Comparison of ENCODE assay signal across 1 cellular context in the genomic region with DNA sequence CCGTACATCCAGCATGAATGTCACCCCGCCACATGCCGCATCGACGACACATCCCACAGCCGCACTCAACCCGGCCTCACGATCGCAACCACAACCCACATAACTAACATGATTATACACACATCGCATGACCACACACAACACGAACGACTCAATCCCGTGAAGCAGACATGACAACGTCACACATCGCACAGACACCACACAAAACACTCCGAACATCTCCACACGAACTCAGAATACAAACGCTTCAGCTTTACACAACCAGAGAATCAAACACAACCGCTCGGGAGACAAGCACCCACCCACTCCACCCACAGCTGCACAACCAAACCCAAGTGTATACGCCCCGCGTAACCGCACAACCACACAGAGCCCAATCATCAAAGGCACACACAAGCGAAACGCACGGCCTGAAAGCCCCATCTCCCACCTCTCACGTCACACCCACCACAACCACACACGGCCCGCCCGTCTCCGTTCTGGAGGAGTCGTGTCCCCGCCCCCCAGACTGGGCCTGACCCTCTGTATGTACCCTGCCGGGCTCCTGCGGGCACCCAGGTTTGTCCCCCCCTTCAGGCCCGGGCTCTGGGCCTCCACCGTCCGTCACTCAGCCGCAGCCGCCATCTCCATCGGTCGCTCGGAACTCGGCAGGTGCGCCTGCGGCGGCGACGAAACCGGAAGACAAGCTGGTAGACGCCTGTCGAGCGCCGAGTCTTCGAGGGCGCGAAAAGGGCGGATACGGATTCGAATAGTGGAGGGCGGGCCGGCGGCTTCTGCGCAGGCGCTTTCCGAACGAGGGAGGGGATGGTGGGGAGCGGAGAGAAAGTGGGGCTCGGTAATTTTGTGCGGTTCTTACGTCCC.
TF ChIP-seq lines count a peak whose summit lies in the region.

A gene (minus strand): TSS at position 646 of the 861 bp plus-strand sequence. CDS start 3,028 bp downstream, outside the sequence.

TF ChIP-seq in HepG2, 621 proteins besides CTCF, POLR2A, EP300 and RAD21 (continued from another document and continues in another):
- TF ChIP-seq, protein P1, sequence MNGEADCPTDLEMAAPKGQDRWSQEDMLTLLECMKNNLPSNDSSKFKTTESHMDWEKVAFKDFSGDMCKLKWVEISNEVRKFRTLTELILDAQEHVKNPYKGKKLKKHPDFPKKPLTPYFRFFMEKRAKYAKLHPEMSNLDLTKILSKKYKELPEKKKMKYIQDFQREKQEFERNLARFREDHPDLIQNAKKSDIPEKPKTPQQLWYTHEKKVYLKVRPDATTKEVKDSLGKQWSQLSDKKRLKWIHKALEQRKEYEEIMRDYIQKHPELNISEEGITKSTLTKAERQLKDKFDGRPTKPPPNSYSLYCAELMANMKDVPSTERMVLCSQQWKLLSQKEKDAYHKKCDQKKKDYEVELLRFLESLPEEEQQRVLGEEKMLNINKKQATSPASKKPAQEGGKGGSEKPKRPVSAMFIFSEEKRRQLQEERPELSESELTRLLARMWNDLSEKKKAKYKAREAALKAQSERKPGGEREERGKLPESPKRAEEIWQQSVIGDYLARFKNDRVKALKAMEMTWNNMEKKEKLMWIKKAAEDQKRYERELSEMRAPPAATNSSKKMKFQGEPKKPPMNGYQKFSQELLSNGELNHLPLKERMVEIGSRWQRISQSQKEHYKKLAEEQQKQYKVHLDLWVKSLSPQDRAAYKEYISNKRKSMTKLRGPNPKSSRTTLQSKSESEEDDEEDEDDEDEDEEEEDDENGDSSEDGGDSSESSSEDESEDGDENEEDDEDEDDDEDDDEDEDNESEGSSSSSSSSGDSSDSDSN (CRISPR knock-in tag; IDR thresholded peaks at IDR 0.05) = peak; percentile 65; the same call in 1 of the 2 replicates
- TF ChIP-seq NR3C1 (CRISPR knock-in tag; IDR thresholded peaks at IDR 0.05) = no peak
- TF ChIP-seq, protein P2, sequence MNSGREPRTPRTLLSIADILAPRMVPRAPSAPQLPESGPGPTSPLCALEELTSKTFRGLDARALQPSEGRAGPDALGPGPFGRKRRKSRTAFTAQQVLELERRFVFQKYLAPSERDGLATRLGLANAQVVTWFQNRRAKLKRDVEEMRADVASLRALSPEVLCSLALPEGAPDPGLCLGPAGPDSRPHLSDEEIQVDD (CRISPR knock-in tag; IDR thresholded peaks at IDR 0.05; ENCODE audit: borderline replicate concordance) = no peak
- no peak for TF ChIP-seq SUZ12 (IDR thresholded peaks at IDR 0.05; ENCODE audit: low read depth, low read length)
- peak; percentile 94 for TF ChIP-seq ZNF224 (CRISPR knock-in tag; IDR thresholded peaks at IDR 0.05)
- TF ChIP-seq SSRP1 (CRISPR knock-in tag; IDR thresholded peaks at IDR 0.05) = no peak
- TF ChIP-seq ZNF17 (CRISPR knock-in tag; IDR thresholded peaks at IDR 0.05) = no peak; the same call in 1 of the 2 replicates
- TF ChIP-seq ZNF20 (CRISPR knock-in tag; IDR thresholded peaks at IDR 0.05) = no peak
- TF ChIP-seq, protein P3, sequence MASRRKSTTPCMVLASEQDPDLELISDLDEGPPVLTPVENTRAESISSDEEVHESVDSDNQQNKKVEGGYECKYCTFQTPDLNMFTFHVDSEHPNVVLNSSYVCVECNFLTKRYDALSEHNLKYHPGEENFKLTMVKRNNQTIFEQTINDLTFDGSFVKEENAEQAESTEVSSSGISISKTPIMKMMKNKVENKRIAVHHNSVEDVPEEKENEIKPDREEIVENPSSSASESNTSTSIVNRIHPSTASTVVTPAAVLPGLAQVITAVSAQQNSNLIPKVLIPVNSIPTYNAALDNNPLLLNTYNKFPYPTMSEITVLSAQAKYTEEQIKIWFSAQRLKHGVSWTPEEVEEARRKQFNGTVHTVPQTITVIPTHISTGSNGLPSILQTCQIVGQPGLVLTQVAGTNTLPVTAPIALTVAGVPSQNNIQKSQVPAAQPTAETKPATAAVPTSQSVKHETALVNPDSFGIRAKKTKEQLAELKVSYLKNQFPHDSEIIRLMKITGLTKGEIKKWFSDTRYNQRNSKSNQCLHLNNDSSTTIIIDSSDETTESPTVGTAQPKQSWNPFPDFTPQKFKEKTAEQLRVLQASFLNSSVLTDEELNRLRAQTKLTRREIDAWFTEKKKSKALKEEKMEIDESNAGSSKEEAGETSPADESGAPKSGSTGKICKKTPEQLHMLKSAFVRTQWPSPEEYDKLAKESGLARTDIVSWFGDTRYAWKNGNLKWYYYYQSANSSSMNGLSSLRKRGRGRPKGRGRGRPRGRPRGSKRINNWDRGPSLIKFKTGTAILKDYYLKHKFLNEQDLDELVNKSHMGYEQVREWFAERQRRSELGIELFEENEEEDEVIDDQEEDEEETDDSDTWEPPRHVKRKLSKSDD (CRISPR knock-in tag; IDR thresholded peaks at IDR 0.05; ENCODE audit: low read depth) = peak; percentile 95
- TF ChIP-seq, protein P4, sequence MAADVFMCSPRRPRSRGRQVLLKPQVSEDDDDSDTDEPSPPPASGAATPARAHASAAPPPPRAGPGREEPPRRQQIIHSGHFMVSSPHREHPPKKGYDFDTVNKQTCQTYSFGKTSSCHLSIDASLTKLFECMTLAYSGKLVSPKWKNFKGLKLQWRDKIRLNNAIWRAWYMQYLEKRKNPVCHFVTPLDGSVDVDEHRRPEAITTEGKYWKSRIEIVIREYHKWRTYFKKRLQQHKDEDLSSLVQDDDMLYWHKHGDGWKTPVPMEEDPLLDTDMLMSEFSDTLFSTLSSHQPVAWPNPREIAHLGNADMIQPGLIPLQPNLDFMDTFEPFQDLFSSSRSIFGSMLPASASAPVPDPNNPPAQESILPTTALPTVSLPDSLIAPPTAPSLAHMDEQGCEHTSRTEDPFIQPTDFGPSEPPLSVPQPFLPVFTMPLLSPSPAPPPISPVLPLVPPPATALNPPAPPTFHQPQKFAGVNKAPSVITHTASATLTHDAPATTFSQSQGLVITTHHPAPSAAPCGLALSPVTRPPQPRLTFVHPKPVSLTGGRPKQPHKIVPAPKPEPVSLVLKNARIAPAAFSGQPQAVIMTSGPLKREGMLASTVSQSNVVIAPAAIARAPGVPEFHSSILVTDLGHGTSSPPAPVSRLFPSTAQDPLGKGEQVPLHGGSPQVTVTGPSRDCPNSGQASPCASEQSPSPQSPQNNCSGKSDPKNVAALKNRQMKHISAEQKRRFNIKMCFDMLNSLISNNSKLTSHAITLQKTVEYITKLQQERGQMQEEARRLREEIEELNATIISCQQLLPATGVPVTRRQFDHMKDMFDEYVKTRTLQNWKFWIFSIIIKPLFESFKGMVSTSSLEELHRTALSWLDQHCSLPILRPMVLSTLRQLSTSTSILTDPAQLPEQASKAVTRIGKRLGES (CRISPR knock-in tag; IDR thresholded peaks at IDR 0.05; ENCODE audit: borderline replicate concordance) = no peak
- TF ChIP-seq, protein P5, sequence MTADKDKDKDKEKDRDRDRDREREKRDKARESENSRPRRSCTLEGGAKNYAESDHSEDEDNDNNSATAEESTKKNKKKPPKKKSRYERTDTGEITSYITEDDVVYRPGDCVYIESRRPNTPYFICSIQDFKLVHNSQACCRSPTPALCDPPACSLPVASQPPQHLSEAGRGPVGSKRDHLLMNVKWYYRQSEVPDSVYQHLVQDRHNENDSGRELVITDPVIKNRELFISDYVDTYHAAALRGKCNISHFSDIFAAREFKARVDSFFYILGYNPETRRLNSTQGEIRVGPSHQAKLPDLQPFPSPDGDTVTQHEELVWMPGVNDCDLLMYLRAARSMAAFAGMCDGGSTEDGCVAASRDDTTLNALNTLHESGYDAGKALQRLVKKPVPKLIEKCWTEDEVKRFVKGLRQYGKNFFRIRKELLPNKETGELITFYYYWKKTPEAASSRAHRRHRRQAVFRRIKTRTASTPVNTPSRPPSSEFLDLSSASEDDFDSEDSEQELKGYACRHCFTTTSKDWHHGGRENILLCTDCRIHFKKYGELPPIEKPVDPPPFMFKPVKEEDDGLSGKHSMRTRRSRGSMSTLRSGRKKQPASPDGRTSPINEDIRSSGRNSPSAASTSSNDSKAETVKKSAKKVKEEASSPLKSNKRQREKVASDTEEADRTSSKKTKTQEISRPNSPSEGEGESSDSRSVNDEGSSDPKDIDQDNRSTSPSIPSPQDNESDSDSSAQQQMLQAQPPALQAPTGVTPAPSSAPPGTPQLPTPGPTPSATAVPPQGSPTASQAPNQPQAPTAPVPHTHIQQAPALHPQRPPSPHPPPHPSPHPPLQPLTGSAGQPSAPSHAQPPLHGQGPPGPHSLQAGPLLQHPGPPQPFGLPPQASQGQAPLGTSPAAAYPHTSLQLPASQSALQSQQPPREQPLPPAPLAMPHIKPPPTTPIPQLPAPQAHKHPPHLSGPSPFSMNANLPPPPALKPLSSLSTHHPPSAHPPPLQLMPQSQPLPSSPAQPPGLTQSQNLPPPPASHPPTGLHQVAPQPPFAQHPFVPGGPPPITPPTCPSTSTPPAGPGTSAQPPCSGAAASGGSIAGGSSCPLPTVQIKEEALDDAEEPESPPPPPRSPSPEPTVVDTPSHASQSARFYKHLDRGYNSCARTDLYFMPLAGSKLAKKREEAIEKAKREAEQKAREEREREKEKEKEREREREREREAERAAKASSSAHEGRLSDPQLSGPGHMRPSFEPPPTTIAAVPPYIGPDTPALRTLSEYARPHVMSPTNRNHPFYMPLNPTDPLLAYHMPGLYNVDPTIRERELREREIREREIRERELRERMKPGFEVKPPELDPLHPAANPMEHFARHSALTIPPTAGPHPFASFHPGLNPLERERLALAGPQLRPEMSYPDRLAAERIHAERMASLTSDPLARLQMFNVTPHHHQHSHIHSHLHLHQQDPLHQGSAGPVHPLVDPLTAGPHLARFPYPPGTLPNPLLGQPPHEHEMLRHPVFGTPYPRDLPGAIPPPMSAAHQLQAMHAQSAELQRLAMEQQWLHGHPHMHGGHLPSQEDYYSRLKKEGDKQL (CRISPR knock-in tag; IDR thresholded peaks at IDR 0.05; ENCODE audit: low read depth) = no peak
- TF ChIP-seq ZNF382 (CRISPR knock-in tag; IDR thresholded peaks at IDR 0.05; ENCODE audit: borderline replicate concordance) = no peak
- peak; percentile 97 for TF ChIP-seq TMF1 (CRISPR knock-in tag; IDR thresholded peaks at IDR 0.05; ENCODE audit: low read depth)
- no peak for TF ChIP-seq ZNF850 (CRISPR knock-in tag; conservative IDR thresholded peaks at IDR 0.05)
- TF ChIP-seq NFYB (CRISPR knock-in tag; IDR thresholded peaks at IDR 0.05) = no peak; the same call in 1 of the 2 replicates
- TF ChIP-seq ADNP (CRISPR knock-in tag; IDR thresholded peaks at IDR 0.05) = no peak
- peak; percentile 92; the same call in 1 of the 2 replicates for TF ChIP-seq MIER3 (CRISPR knock-in tag; IDR thresholded peaks at IDR 0.05; ENCODE audit: borderline replicate concordance)
- TF ChIP-seq, protein P6, sequence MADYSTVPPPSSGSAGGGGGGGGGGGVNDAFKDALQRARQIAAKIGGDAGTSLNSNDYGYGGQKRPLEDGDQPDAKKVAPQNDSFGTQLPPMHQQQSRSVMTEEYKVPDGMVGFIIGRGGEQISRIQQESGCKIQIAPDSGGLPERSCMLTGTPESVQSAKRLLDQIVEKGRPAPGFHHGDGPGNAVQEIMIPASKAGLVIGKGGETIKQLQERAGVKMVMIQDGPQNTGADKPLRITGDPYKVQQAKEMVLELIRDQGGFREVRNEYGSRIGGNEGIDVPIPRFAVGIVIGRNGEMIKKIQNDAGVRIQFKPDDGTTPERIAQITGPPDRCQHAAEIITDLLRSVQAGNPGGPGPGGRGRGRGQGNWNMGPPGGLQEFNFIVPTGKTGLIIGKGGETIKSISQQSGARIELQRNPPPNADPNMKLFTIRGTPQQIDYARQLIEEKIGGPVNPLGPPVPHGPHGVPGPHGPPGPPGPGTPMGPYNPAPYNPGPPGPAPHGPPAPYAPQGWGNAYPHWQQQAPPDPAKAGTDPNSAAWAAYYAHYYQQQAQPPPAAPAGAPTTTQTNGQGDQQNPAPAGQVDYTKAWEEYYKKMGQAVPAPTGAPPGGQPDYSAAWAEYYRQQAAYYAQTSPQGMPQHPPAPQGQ (CRISPR knock-in tag; IDR thresholded peaks at IDR 0.05; ENCODE audit: borderline replicate concordance) = no peak
- TF ChIP-seq RBM22 (optimal IDR thresholded peaks at IDR 0.05; ENCODE audit: low read length) = peak; percentile 16
- no peak for TF ChIP-seq ZFAT (CRISPR knock-in tag; conservative IDR thresholded peaks at IDR 0.05)
- peak; percentile 80; the same call in 1 of the 3 replicates for TF ChIP-seq MXI1 (IDR thresholded peaks at IDR 0.05; ENCODE audit: borderline replicate concordance, low read depth, low read length)
- peak; percentile 34 for TF ChIP-seq TAF15 (IDR thresholded peaks at IDR 0.05; ENCODE audit: low read depth, low read length, poor library complexity, severe bottlenecking)
- TF ChIP-seq, protein P7, sequence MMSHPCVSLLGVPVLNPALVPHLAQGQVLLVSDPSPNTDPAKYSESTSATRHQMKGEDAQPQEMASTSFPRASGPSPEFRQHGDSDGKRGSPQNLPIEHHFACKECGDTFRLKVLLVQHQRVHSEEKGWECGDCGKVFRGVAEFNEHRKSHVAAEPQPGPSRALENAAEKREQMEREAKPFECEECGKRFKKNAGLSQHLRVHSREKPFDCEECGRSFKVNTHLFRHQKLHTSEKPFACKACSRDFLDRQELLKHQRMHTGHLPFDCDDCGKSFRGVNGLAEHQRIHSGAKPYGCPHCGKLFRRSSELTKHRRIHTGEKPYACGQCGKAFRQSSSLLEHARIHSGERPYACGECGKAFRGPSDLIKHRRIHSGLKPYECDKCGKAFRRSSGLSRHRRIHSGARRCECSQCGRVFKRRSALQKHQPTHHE (CRISPR knock-in tag; IDR thresholded peaks at IDR 0.05; ENCODE audit: borderline replicate concordance) = peak; percentile 76; the same call in 1 of the 2 replicates
- TF ChIP-seq ZNF780A (CRISPR knock-in tag; IDR thresholded peaks at IDR 0.05) = peak; percentile 95
- TF ChIP-seq CEBPG (CRISPR knock-in tag; IDR thresholded peaks at IDR 0.05) = peak; percentile 58; the same call in 1 of the 2 replicates
- TF ChIP-seq ZNF230 (CRISPR knock-in tag; IDR thresholded peaks at IDR 0.05) = peak; percentile 89; the same call in 1 of the 2 replicates
- TF ChIP-seq, protein P8, sequence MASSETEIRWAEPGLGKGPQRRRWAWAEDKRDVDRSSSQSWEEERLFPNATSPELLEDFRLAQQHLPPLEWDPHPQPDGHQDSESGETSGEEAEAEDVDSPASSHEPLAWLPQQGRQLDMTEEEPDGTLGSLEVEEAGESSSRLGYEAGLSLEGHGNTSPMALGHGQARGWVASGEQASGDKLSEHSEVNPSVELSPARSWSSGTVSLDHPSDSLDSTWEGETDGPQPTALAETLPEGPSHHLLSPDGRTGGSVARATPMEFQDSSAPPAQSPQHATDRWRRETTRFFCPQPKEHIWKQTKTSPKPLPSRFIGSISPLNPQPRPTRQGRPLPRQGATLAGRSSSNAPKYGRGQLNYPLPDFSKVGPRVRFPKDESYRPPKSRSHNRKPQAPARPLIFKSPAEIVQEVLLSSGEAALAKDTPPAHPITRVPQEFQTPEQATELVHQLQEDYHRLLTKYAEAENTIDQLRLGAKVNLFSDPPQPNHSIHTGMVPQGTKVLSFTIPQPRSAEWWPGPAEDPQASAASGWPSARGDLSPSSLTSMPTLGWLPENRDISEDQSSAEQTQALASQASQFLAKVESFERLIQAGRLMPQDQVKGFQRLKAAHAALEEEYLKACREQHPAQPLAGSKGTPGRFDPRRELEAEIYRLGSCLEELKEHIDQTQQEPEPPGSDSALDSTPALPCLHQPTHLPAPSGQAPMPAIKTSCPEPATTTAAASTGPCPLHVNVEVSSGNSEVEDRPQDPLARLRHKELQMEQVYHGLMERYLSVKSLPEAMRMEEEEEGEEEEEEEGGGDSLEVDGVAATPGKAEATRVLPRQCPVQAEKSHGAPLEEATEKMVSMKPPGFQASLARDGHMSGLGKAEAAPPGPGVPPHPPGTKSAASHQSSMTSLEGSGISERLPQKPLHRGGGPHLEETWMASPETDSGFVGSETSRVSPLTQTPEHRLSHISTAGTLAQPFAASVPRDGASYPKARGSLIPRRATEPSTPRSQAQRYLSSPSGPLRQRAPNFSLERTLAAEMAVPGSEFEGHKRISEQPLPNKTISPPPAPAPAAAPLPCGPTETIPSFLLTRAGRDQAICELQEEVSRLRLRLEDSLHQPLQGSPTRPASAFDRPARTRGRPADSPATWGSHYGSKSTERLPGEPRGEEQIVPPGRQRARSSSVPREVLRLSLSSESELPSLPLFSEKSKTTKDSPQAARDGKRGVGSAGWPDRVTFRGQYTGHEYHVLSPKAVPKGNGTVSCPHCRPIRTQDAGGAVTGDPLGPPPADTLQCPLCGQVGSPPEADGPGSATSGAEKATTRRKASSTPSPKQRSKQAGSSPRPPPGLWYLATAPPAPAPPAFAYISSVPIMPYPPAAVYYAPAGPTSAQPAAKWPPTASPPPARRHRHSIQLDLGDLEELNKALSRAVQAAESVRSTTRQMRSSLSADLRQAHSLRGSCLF (CRISPR knock-in tag; IDR thresholded peaks at IDR 0.05; ENCODE audit: borderline replicate concordance) = no peak
